Comparison of ENCODE assay signal across 10 cellular contexts in the genomic region with DNA sequence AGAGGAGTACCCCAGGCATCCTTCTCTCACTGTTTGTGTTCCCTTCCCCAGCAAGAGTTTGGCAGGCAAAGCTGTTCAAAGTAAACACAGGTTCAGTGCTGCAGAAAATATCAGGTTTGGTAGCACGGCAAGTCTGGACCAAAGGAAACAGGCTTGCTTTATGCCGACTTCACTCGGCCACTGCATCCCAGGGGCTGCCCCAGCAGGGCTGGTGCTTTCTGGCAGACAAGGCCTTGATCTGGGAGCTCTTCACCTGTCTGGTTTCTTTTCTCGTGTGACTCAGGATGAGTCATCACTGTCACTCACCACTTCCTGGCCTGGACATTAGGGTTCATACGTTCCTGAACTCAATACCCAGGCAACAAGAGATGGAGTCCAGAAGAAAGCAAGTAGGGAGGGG. TPM values are rescaled to one million over a fixed set of nuclear protein-coding genes. Genes with fewer than 3 reads are reported as not detected.
DNase-seq lines count a peak whose midpoint lies in the region; ATAC-seq and TF ChIP-seq lines count a peak whose summit lies in the region.
"Had no signal": no experiment of that assay in that cellular context is flagged by ENCODE, and none has a peak within 500 bp of the region (broad histone marks: within the 10 kb centered on the region; RNA-seq: fewer than 3 reads in every experiment).

No MANE protein-coding gene starts in this region.

- intact Hi-C loops in thyroid gland (cut with DNase I) = no loop called here

- WGBS in esophagus, 2 donors = 26 to 28% methylated on average over 5 of the region's 5 CpGs
- 20 to 27% methylated on average over 5 of the region's 5 CpGs for WGBS in thyroid gland, 2 donors

- H3K27ac ChIP-seq in esophagus (ENCODE audit: low read depth in 2 of 2, low read length in 1 of 2) (peak overlapping the region; percentile 36 to 74), thyroid gland (peak overlapping the region; percentile 23 to 70 (median 41))
- H3K27ac ChIP-seq: parathyroid adenoma had no signal

- no peak overlapping the region for H3K4me3 ChIP-seq in esophagus (ENCODE audit: low read depth in 1 of 2, low read length in 2 of 2)
- H3K4me3 ChIP-seq in thyroid gland (replicated peaks in 1 of 3) = no peak overlapping the region

- H3K36me3 ChIP-seq in esophagus (ENCODE audit: control insufficient read depth in 2 of 2, insufficient read depth in 2 of 2, low read length in 1 of 2) (no peaks in the 10 kb centered on the region), thyroid gland (no peaks in the 10 kb centered on the region)

- peak; percentile 8 for DNase-seq in activated naive CD4-positive, alpha-beta T cell treated with Interleukin-2 at 50 U/mL for 16 hours
- DNase-seq in activated naive CD4-positive, alpha-beta T cell (lab: John Stamatoyannopoulos, UW) = no peak
- peak; percentile 34 for DNase-seq in NCI-H226
- DNase-seq in thyroid gland = peak; percentile 76 to 78
- no peak for DNase-seq in NCI-H1092 (lab: John Stamatoyannopoulos, UW)
- DNase-seq in DMS 273 treated with DMSO at 0.1 percent for 48 hours (lab: John Stamatoyannopoulos, UW) = no peak
- DNase-seq: DND-41 had no signal

- ATAC-seq in HG02623 (IDR thresholded peaks at IDR 0.05; ENCODE audit: unreplicated experiment) = peak; percentile 99

- H3K4me1 ChIP-seq in esophagus (ENCODE audit: control insufficient read depth in 2 of 2, insufficient read depth in 2 of 2, low read length in 1 of 2) (peaks cover 2 to 5% of the 10 kb centered on the region in 2 donors), thyroid gland (peaks cover 12 to 31% of the 10 kb centered on the region in 2 donors)
- H3K4me1 ChIP-seq: parathyroid adenoma had no signal

- H3K9me3 ChIP-seq in esophagus (ENCODE audit: control insufficient read depth in 2 of 2, insufficient read depth in 1 of 2, low read depth in 1 of 2, low read length in 1 of 2) = no peaks in the 10 kb centered on the region
- H3K9me3 ChIP-seq in thyroid gland = no peaks in the 10 kb centered on the region

- no peak for TF ChIP-seq POLR2A in thyroid gland (IDR thresholded peaks at IDR 0.05)

- no peak for TF ChIP-seq CTCF in thyroid gland (IDR thresholded peaks at IDR 0.05)

- H3K27me3 ChIP-seq in esophagus (ENCODE audit: control insufficient read depth in 1 of 2, insufficient read depth in 2 of 2, low read length in 2 of 2) = no peaks in the 10 kb centered on the region
- no peaks in the 10 kb centered on the region for H3K27me3 ChIP-seq in thyroid gland

RNA-seq across cellular contexts. Expression of gene NAV2, which starts 52.6 kb away (rescaled TPM):
- polyA plus RNA-seq in esophagus = 1 to 10 TPM; 4.3 to 9.7 TPM
- 10 to 100 TPM; 34.8 to 88.6 (median 54.5) TPM for total RNA-seq in thyroid gland

Comparison
In these comparisons a context has a peak if more than half of its experiments do, and no peak if none do; other contexts are left out.
1. DNase-seq: peak in activated naive CD4-positive, alpha-beta T cell treated with Interleukin-2 at 50 U/mL for 16 hours (single experiment), NCI-H226 (single experiment) and thyroid gland (2 of 2); none in activated naive CD4-positive, alpha-beta T cell (0 of 4), NCI-H1092 (single experiment) and DMS 273 treated with DMSO at 0.1 percent for 48 hours (single experiment).